Comparison of ENCODE assay signal across 23 cellular contexts in the genomic region with DNA sequence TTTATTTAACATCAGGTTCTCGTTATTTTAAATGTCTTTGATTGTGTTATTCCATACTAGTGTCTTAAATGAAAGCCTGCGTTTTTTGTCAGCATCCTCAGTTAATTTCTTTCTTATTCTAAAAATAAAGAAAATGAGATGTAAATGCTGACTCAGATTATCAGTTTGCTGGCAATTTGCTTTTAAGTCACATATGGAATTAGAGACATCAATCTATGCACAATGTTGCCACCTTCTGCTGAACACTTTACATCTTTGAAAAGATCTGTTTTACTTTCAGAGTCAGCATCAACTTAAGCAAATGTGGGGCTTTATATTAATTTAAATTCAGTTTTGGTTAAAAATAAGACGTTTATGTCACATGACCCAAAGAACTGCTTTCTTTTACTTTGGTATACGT.
DNase-seq lines count a peak whose midpoint lies in the region; ATAC-seq and TF ChIP-seq lines count a peak whose summit lies in the region.
"Had no signal": no experiment of that assay in that cellular context is flagged by ENCODE, and none has a peak within 500 bp of the region (broad histone marks: within the 10 kb centered on the region; RNA-seq: fewer than 3 reads in every experiment).

No MANE protein-coding gene starts in this region.

- H3K36me3 Mint-ChIP-seq in chondrocyte (ENCODE audit: low read depth) (no peaks in the 10 kb centered on the region), osteocyte (ENCODE audit: unreplicated experiment) (no peaks in the 10 kb centered on the region)
- H3K36me3 Mint-ChIP-seq: CD14-positive monocyte; CD8-positive, alpha-beta memory T cell had no signal

- no peak overlapping the region for H3K4me3 ChIP-seq in heart left ventricle

- H3K9me3 ChIP-seq in heart left ventricle, result no peaks in the 10 kb centered on the region
- H3K9me3 ChIP-seq: BE2C had no signal

- DNase-seq in DMS 273 (lab: John Stamatoyannopoulos, UW; ENCODE audit: unreplicated experiment) (peak; percentile 2), DMS 273 treated with DMSO at 0.1 percent for 48 hours (lab: John Stamatoyannopoulos, UW) (no peak), HT-29 (ENCODE audit: low spot score) (peak; percentile 5), chondrocyte (ENCODE audit: low spot score) (no peak), osteocyte (ENCODE audit: extremely low spot score, unreplicated experiment) (no peak), COLO668 (lab: John Stamatoyannopoulos, UW; ENCODE audit: unreplicated experiment) (no peak), heart left ventricle (no peak)
- DNase-seq: ACHN; BE2C; Calu3; CD8-positive, alpha-beta memory T cell; KBM-7; MM.1S; NCI-H2029 treated with DMSO at 0.1 percent for 48 hours; NCI-H345; NCI-H510A treated with DMSO at 0.1 percent for 48 hours; NCI-H82; RPMI8226; SHP77; SW 1271 had no signal

- H3K4me1 ChIP-seq in heart left ventricle, result no peaks in the 10 kb centered on the region
- H3K4me1 ChIP-seq: BE2C had no signal

- H3K9me3 Mint-ChIP-seq in chondrocyte (ENCODE audit: low read depth), result no peaks in the 10 kb centered on the region
- no peaks in the 10 kb centered on the region for H3K9me3 Mint-ChIP-seq in osteocyte (ENCODE audit: unreplicated experiment)

- TF ChIP-seq CTCF in chondrocyte (IDR thresholded peaks at IDR 0.05) (peak; percentile 58), osteocyte (IDR thresholded peaks at IDR 0.05) (peak; percentile 32), heart left ventricle (IDR thresholded peaks at IDR 0.05) (no peak)

- intact Hi-C loops in heart left ventricle (cut with DNase I), result no loop called here

- TF ChIP-seq POLR2A in heart left ventricle (IDR thresholded peaks at IDR 0.05), result no peak

- H3K4me1 Mint-ChIP-seq in chondrocyte (ENCODE audit: low read depth), result peaks cover 10% of the 10 kb centered on the region
- peaks cover 4% of the 10 kb centered on the region for H3K4me1 Mint-ChIP-seq in osteocyte (ENCODE audit: unreplicated experiment)
- H3K4me1 Mint-ChIP-seq: CD14-positive monocyte; CD8-positive, alpha-beta memory T cell had no signal

- H3K27ac Mint-ChIP-seq in chondrocyte (ENCODE audit: unreplicated experiment), result no peak overlapping the region
- H3K27ac Mint-ChIP-seq in osteocyte (ENCODE audit: unreplicated experiment), result no peak overlapping the region
- H3K27ac Mint-ChIP-seq: CD14-positive monocyte; CD8-positive, alpha-beta memory T cell had no signal

- no peak for ATAC-seq in heart left ventricle

- no peak overlapping the region for H3K27ac ChIP-seq in heart left ventricle
- H3K27ac ChIP-seq: 22Rv1, HL-60 had no signal

- no peaks in the 10 kb centered on the region for H3K27me3 ChIP-seq in heart left ventricle
- H3K27me3 ChIP-seq: BE2C had no signal

- no peaks in the 10 kb centered on the region for H3K27me3 Mint-ChIP-seq in chondrocyte (ENCODE audit: low read depth)
- H3K27me3 Mint-ChIP-seq in osteocyte (ENCODE audit: unreplicated experiment), result no peaks in the 10 kb centered on the region
- H3K27me3 Mint-ChIP-seq: CD8-positive, alpha-beta memory T cell had no signal

- no peaks in the 10 kb centered on the region for H3K36me3 ChIP-seq in heart left ventricle
- H3K36me3 ChIP-seq: BE2C had no signal

- 70 to 78% (median 74%) methylated on average over 4 of the region's 4 CpGs for WGBS in heart left ventricle, 4 donors

- H3K4me3 Mint-ChIP-seq in chondrocyte (ENCODE audit: unreplicated experiment), result no peak overlapping the region
- H3K4me3 Mint-ChIP-seq in osteocyte (ENCODE audit: unreplicated experiment), result no peak overlapping the region
- H3K4me3 Mint-ChIP-seq: CD14-positive monocyte; CD8-positive, alpha-beta memory T cell had no signal

Comparison
In these comparisons a context has a peak if more than half of its experiments do, and no peak if none do; other contexts are left out.
1. DNase-seq: peak in DMS 273 (single experiment) and HT-29 (single experiment); none in DMS 273 treated with DMSO at 0.1 percent for 48 hours (single experiment), chondrocyte (single experiment), osteocyte (single experiment), COLO668 (single experiment) and heart left ventricle (0 of 5).
2. CTCF ChIP-seq: peak in chondrocyte (single experiment) and osteocyte (single experiment); none in heart left ventricle (0 of 12).